In the genomic region with DNA sequence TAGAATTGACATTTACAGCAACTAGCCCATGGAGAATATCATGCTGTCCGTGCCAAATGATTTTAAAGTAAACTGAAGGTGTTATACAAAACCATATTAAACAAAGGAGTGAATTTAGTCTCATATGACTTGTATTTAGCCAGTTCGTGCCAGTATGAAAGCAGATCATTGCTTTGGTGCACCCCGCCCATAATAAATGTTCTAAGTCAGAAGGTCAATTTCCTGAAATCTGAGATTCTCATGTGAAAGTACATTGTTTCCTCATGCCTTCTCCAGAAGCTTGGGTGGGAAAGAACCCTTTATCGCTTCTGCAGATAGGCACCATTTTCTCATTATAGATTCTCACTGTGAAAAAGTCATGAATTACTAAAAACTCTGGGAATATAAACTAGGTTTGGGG, we compare ENCODE assay signal across 13 cellular contexts.
DNase-seq lines count a peak whose midpoint lies in the region; ATAC-seq lines count a peak whose summit lies in the region.
"Had no signal": no experiment of that assay in that cellular context is flagged by ENCODE, and none has a peak within 500 bp of the region (broad histone marks: within the 10 kb centered on the region; RNA-seq: fewer than 3 reads in every experiment).

No MANE protein-coding gene starts in this region.

- in situ Hi-C loops in Caki2 (cut with HindIII; ENCODE audit: low pct_unique_long_range_greater_than_20kb, low sequenced_read_pairs): no loop called here

- peak; percentile 45 for DNase-seq in Caki2 (ENCODE audit: low read depth)
- peak; percentile 80 for DNase-seq in NCI-H146 treated with DMSO at 0.1 percent for 48 hours (lab: John Stamatoyannopoulos, UW; ENCODE audit: unreplicated experiment)
- DNase-seq in dermis blood vessel endothelial cell: peak; percentile 26
- peak; percentile 2 for DNase-seq in renal cortical epithelial cell (ENCODE audit: low read depth)
- DNase-seq in COLO829 (ENCODE audit: low spot score): no peak
- no peak for DNase-seq in NCI-H1417 treated with DMSO at 0.1 percent for 48 hours (lab: John Stamatoyannopoulos, UW)
- DNase-seq: activated CD4-positive, CD25-positive, alpha-beta regulatory T cell; cerebellar nuclear complex; DMS79 treated with DMSO at 0.1 percent for 48 hours; NCI-H2227 treated with DMSO at 0.1 percent for 48 hours; retina; Right ventricle myocardium superior had no signal

- no peak for ATAC-seq in HG03097 (IDR thresholded peaks at IDR 0.05; ENCODE audit: low FRiP score, unreplicated experiment)

Comparison
In these comparisons a context has a peak if more than half of its experiments do, and no peak if none do; other contexts are left out.
1. DNase-seq: peak in Caki2 (single experiment), NCI-H146 treated with DMSO at 0.1 percent for 48 hours (single experiment), dermis blood vessel endothelial cell (single experiment) and renal cortical epithelial cell (single experiment); none in COLO829 (single experiment) and NCI-H1417 treated with DMSO at 0.1 percent for 48 hours (single experiment).